ENCODE assay signal across 25 cellular contexts in the genomic region with DNA sequence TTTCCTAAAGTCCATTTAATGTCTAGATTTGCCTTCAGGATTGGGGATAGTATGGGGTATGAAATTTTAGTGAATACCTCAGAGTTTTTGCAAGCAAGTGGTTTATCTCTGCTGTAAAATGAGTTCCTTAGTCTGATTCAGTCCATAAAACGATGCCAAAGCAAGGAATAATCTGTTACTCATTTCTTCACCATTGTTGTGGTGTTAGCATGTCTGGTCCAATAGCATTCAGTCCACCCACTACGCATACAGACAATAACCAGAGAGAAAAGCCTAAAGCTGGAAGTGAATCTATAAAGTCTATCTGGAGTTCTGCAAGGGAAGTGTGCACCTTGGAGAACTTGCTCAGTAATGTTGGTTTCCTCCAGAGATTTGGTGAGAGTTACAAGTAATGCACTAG. TPM values are rescaled to one million over a fixed set of nuclear protein-coding genes. Genes with fewer than 3 reads are reported as not detected.
A peak's percentile ranks its signal among the peaks of the same experiment; 100 is the strongest.
DNase-seq lines count a peak whose midpoint lies in the region; ATAC-seq and TF ChIP-seq lines count a peak whose summit lies in the region.
"Had no signal": no experiment of that assay in that cellular context is flagged by ENCODE, and none has a peak within 500 bp of the region (broad histone marks: within the 10 kb centered on the region; RNA-seq: fewer than 3 reads in every experiment).

No MANE protein-coding gene starts in this region.

- ATAC-seq in IMR-90 (ENCODE audit: low read depth) (no peak), HG03432 (IDR thresholded peaks at IDR 0.05; ENCODE audit: unreplicated experiment) (no peak)
- ATAC-seq: left ventricle myocardium superior; naive thymus-derived CD4-positive, alpha-beta T cell; psoas muscle had no signal

- no peak for TF ChIP-seq CTCF in IMR-90 (conservative IDR thresholded peaks at IDR 0.05; ENCODE audit: low read depth, low read length)
- no peak for TF ChIP-seq CTCF in cardiac fibroblast (IDR thresholded peaks at IDR 0.05; ENCODE audit: low read depth, low read length)
- no peak for TF ChIP-seq CTCF in osteoblast (IDR thresholded peaks at IDR 0.05; ENCODE audit: extremely low read depth, low read depth, low read length)
- no peak for TF ChIP-seq CTCF in Peyer's patch (IDR thresholded peaks at IDR 0.05)

- H3K18ac ChIP-seq in IMR-90 (ENCODE audit: low read depth, low read length) = peak overlapping the region; percentile 63; the same call in 1 of the 2 replicates

- H3K79me1 ChIP-seq in IMR-90 (ENCODE audit: low read depth in 1 of 2, low read length in 2 of 2) = no peaks in the 10 kb centered on the region

- dilution Hi-C loops in IMR-90 (cut with HindIII; ENCODE audit: low sequenced_read_pairs, unreplicated experiment) = no loop called here

- H3K79me2 ChIP-seq in osteoblast (ENCODE audit: insufficient read depth, low read length) = no peaks in the 10 kb centered on the region

- in situ Hi-C loops in IMR-90 (cut with MboI; ENCODE audit: low sequenced_read_pairs) = no loop called here

- H4K20me1 ChIP-seq in IMR-90 (ENCODE audit: insufficient read depth, low read length) = no peaks in the 10 kb centered on the region
- H4K20me1 ChIP-seq in osteoblast (ENCODE audit: insufficient read depth, low read length) = no peaks in the 10 kb centered on the region

- H2AK9ac ChIP-seq in IMR-90 (replicated peaks; ENCODE audit: low read depth, low read length, poor library complexity) = no peak overlapping the region

- H2AFZ ChIP-seq in IMR-90 (replicated peaks; ENCODE audit: low read length, poor library complexity) (no peak overlapping the region), osteoblast (ENCODE audit: low read length) (no peak overlapping the region)
- H2AFZ ChIP-seq: PC-9 had no signal

- H3K27ac ChIP-seq in IMR-90 (ENCODE audit: insufficient read depth, low read length) (no peak overlapping the region), osteoblast (ENCODE audit: low read depth, low read length) (peak overlapping the region; percentile 83), Peyer's patch (no peak overlapping the region)
- H3K27ac ChIP-seq: cardiac muscle cell, colonic mucosa, PC-9, psoas muscle, tibial nerve had no signal

- intact Hi-C loops in IMR-90 (cut with micrococcal nuclease) = no loop called here

- DNase-seq in AG20443 (ENCODE audit: low spot score) (peak; percentile 33), IMR-90 (no peak), cardiac fibroblast (ENCODE audit: low read depth in 2 of 2) (peak; percentile 58 to 85), osteoblast (ENCODE audit: insufficient read length, low spot score, missing footprints) (no peak), Peyer's patch (no peak), middle frontal gyrus (ENCODE audit: extremely low spot score, low spot score) (no peak)
- DNase-seq: activated CD4-positive, CD25-positive, alpha-beta regulatory T cell; activated naive CD4-positive, alpha-beta T cell treated with anti-CD3 and anti-CD28 coated beads, Interleukin-2, amount 50 U/mL, for 16 hours; amygdala; CD4-positive, CD25-positive, alpha-beta regulatory T cell; colonic mucosa; effector memory CD4-positive, alpha-beta T cell; left ventricle myocardium superior; naive thymus-derived CD4-positive, alpha-beta T cell; NCI-H1092; NCI-H1694 treated with DMSO at 0.1 percent for 48 hours; NCI-H2171 treated with DMSO at 0.1 percent for 48 hours; NCI-H524 treated with DMSO at 0.1 percent for 48 hours; nucleus accumbens; PC-9; psoas muscle; SIG-M5 had no signal

- H3K36me3 ChIP-seq in IMR-90 (ENCODE audit: control insufficient read depth, insufficient read depth, low read length) (no peaks in the 10 kb centered on the region), osteoblast (ENCODE audit: insufficient read depth, low read length) (no peaks in the 10 kb centered on the region), Peyer's patch (no peaks in the 10 kb centered on the region)
- H3K36me3 ChIP-seq: cardiac muscle cell, colonic mucosa, tibial nerve had no signal

- TF ChIP-seq RAD21 in IMR-90 (IDR thresholded peaks at IDR 0.05; ENCODE audit: low read length) = no peak

- H2BK120ac ChIP-seq in IMR-90 (ENCODE audit: low read depth, low read length) = peak overlapping the region; percentile 29; the same call in 1 of the 2 replicates

- H3K4me3 ChIP-seq in IMR-90 (ENCODE audit: insufficient read depth, low read depth, low read length) (no peak overlapping the region), cardiac fibroblast (replicated peaks in 1 of 2; ENCODE audit: low read depth in 2 of 2, low read length in 2 of 2) (no peak overlapping the region), osteoblast (ENCODE audit: insufficient read depth, low read length) (no peak overlapping the region), Peyer's patch (no peak overlapping the region)
- H3K4me3 ChIP-seq: cardiac muscle cell, colonic mucosa, PC-9, psoas muscle, tibial nerve had no signal

- CTCF ChIA-PET in IMR-90 (lab: Yijun Ruan, JAX) = no interaction called here

- H2BK15ac ChIP-seq in IMR-90 (ENCODE audit: low read depth, low read length) = 0 out of 3 replicates have a peak overlapping the region, but pooled peaks have one; percentile 26

- H3K14ac ChIP-seq in IMR-90 (replicated peaks; ENCODE audit: low read depth, low read length) = no peak overlapping the region

- no peak overlapping the region for H4K8ac ChIP-seq in IMR-90 (ENCODE audit: low read depth in 2 of 2, low read length in 2 of 2)

- H2AK5ac ChIP-seq in IMR-90 (ENCODE audit: low read depth, low read length) = no peak overlapping the region

- no peak overlapping the region for H2BK5ac ChIP-seq in IMR-90 (ENCODE audit: low read depth, low read length, poor library complexity, severe bottlenecking)

- no peaks in the 10 kb centered on the region for H3K9me3 ChIP-seq in IMR-90 (ENCODE audit: control insufficient read depth, insufficient read depth, low read length)
- no peaks in the 10 kb centered on the region for H3K9me3 ChIP-seq in osteoblast (ENCODE audit: low read depth, low read length)
- no peaks in the 10 kb centered on the region for H3K9me3 ChIP-seq in Peyer's patch
- H3K9me3 ChIP-seq: colonic mucosa, psoas muscle, tibial nerve had no signal

- H4K91ac ChIP-seq in IMR-90 (ENCODE audit: insufficient read depth, low read depth, low read length) = no peak overlapping the region

- no peak overlapping the region for H3K56ac ChIP-seq in IMR-90 (ENCODE audit: extremely low read depth, insufficient read depth, low read length)

- H3K23ac ChIP-seq in IMR-90 (ENCODE audit: low read depth, low read length) = no peak overlapping the region

- H4K5ac ChIP-seq in IMR-90 (ENCODE audit: low read depth, low read length) = no peak overlapping the region

- POLR2A ChIA-PET in IMR-90 (lab: Charles Lee; ENCODE audit: unreplicated experiment) = no interaction called here

- H3K27me3 ChIP-seq in IMR-90 (ENCODE audit: control insufficient read depth, insufficient read depth, low read length) = no peaks in the 10 kb centered on the region
- no peaks in the 10 kb centered on the region for H3K27me3 ChIP-seq in osteoblast (ENCODE audit: insufficient read depth, low read length)
- H3K27me3 ChIP-seq in Peyer's patch = no peaks in the 10 kb centered on the region
- H3K27me3 ChIP-seq: cardiac muscle cell, colonic mucosa, tibial nerve had no signal

- no peak overlapping the region for H3K9ac ChIP-seq in IMR-90 (ENCODE audit: low read depth, low read length)

- TF ChIP-seq POLR2A in IMR-90 (IDR thresholded peaks at IDR 0.05; ENCODE audit: low read depth, low read length) = no peak
- no peak for TF ChIP-seq POLR2A in Peyer's patch (IDR thresholded peaks at IDR 0.05)

- H3K4ac ChIP-seq in IMR-90 (ENCODE audit: low read depth, low read length) = peak overlapping the region; percentile 29; the same call in 1 of the 2 replicates

- no TSS peak for BruUV-seq in IMR-90 (replicated peaks; lab: Mats Ljungman, UMichigan)

- peaks cover 5% of the 10 kb centered on the region; the same call in 1 of the 2 replicates for H3K9me1 ChIP-seq in IMR-90 (ENCODE audit: insufficient read depth, low read length)

- no peak overlapping the region for H2BK20ac ChIP-seq in IMR-90 (ENCODE audit: low read depth, low read length)

- H3K4me2 ChIP-seq in IMR-90 (ENCODE audit: low read depth, low read length) (no peak overlapping the region), osteoblast (ENCODE audit: insufficient read depth, low read length) (peak overlapping the region; percentile 2)
- H3K4me2 ChIP-seq: PC-9 had no signal

- H3K4me1 ChIP-seq in IMR-90 (ENCODE audit: control insufficient read depth, insufficient read depth, low read length) = peaks cover 11% of the 10 kb centered on the region
- peaks cover 69% of the 10 kb centered on the region for H3K4me1 ChIP-seq in osteoblast (ENCODE audit: insufficient read depth, low read length)
- peaks cover 0 to 16% (median 4%) of the 10 kb centered on the region in 4 donors for H3K4me1 ChIP-seq in Peyer's patch
- H3K4me1 ChIP-seq: colonic mucosa, psoas muscle, tibial nerve had no signal

- WGBS in IMR-90 (ENCODE audit: extremely low coverage in 2 of 2, insufficient read length in 1 of 2), 2 experiments = no CpG with 5 or more reads among the region's 2 CpGs

TF ChIP-seq in IMR-90, 13 proteins besides CTCF, POLR2A, EP300 and RAD21:
- TF ChIP-seq, protein P1, sequence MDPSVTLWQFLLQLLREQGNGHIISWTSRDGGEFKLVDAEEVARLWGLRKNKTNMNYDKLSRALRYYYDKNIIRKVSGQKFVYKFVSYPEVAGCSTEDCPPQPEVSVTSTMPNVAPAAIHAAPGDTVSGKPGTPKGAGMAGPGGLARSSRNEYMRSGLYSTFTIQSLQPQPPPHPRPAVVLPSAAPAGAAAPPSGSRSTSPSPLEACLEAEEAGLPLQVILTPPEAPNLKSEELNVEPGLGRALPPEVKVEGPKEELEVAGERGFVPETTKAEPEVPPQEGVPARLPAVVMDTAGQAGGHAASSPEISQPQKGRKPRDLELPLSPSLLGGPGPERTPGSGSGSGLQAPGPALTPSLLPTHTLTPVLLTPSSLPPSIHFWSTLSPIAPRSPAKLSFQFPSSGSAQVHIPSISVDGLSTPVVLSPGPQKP (IDR thresholded peaks at IDR 0.05; ENCODE audit: borderline replicate concordance, low read depth, low read length) = no peak
- TF ChIP-seq BHLHE40 (IDR thresholded peaks at IDR 0.05; ENCODE audit: low read depth, low read length) = no peak
- TF ChIP-seq CHD1 (IDR thresholded peaks at IDR 0.05; ENCODE audit: low read depth, low read length) = no peak
- no peak for TF ChIP-seq RFX5 (IDR thresholded peaks at IDR 0.05; ENCODE audit: low read depth, low read length)
- TF ChIP-seq FOS (IDR thresholded peaks at IDR 0.05; ENCODE audit: low read depth, low read length) = no peak
- no peak for TF ChIP-seq NFE2L2 (IDR thresholded peaks at IDR 0.05; ENCODE audit: low read depth, low read length)
- no peak for TF ChIP-seq MAFK (IDR thresholded peaks at IDR 0.05; ENCODE audit: low read depth, low read length)
TF ChIP-seq in IMR-90: peak in this region for 0.

RNA-seq across cellular contexts. Expression of gene DPP4, which starts 12.9 kb away (rescaled TPM):
- 19.0 and 24.2 TPM in 2 replicates for total RNA-seq in IMR-90 (2012; rRNA removed)
- polyA plus RNA-seq in IMR-90 (2012; rRNA removed) = 9.8 and 13.2 TPM in 2 replicates
- polyA plus RNA-seq in IMR-90 (2012; cell fraction: cytosol; rRNA removed) = 3.2 and 3.9 TPM in 2 replicates
- 2.3 and 20.0 TPM in 2 replicates for polyA plus RNA-seq in IMR-90 (2012; cell fraction: nucleus; rRNA removed; ENCODE audit: low replicate concordance)
- 192 and 256 TPM in 2 replicates for total RNA-seq in osteoblast
- 100 to 1,000 TPM in 3 of 4 donors, 10 to 100 TPM in 1; 17.3 to 447 (median 178) TPM for total RNA-seq in Peyer's patch
- total RNA-seq: cardiac muscle cell had no signal

Comparison
In these comparisons a context has a peak if more than half of its experiments do, and no peak if none do; other contexts are left out.
1. DNase-seq: peak in AG20443 (single experiment) and cardiac fibroblast (2 of 2); none in IMR-90 (single experiment), osteoblast (single experiment), Peyer's patch (0 of 3) and middle frontal gyrus (single experiment).